8 cellular contexts compared by ENCODE assay signal in genomic region chr13:50082426-50083283, GRCh38.
DNase-seq lines count a peak whose midpoint lies in the region; ATAC-seq lines count a peak whose summit lies in the region.

No MANE protein-coding gene starts in this region.

- no peaks in the 10 kb centered on the region for H3K27me3 Mint-ChIP-seq in activated CD4-positive, alpha-beta T cell treated with anti-CD3 and anti-CD28 coated beads, Interleukin-2, amount 10 ng/mL, durations not matched to agents 7 days and 5 days

- H3K4me1 Mint-ChIP-seq in activated CD4-positive, alpha-beta T cell treated with anti-CD3 and anti-CD28 coated beads, Interleukin-2, amount 10 ng/mL, durations not matched to agents 7 days and 5 days: peaks cover 42% of the 10 kb centered on the region

- ATAC-seq in GM19324 (IDR thresholded peaks at IDR 0.05; ENCODE audit: low FRiP score, unreplicated experiment): peak; percentile 56
- ATAC-seq in HG03457 (IDR thresholded peaks at IDR 0.05; ENCODE audit: unreplicated experiment): peak; percentile 39

- peak overlapping the region in 10 of 11 experiments; percentile 59 to 99 (median 96); a peak in 20 of 22 replicates for H3K27ac ChIP-seq in BLaER1 treated with 17β-estradiol and CSF1 and Interleukin-3, amounts not matched to agents 10 nM and 100 nM
- peak overlapping the region; percentile 74 for H3K27ac ChIP-seq in duodenal mucosa (ENCODE audit: low read depth, low read length)

- no peaks in the 10 kb centered on the region for H3K9me3 ChIP-seq in BLaER1 treated with 17β-estradiol and CSF1 and Interleukin-3, amounts not matched to agents 10 nM and 100 nM (replicated peaks in 1 of 11)
- no peaks in the 10 kb centered on the region for H3K9me3 ChIP-seq in duodenal mucosa (ENCODE audit: control insufficient read depth in 1 of 2, low read length in 2 of 2)

- H3K9me3 Mint-ChIP-seq in activated CD4-positive, alpha-beta T cell treated with anti-CD3 and anti-CD28 coated beads, Interleukin-2, amount 10 ng/mL, durations not matched to agents 7 days and 5 days: no peaks in the 10 kb centered on the region

- H3K4me3 ChIP-seq in BLaER1 treated with 17β-estradiol and CSF1 and Interleukin-3, amounts not matched to agents 10 nM and 100 nM: peak overlapping the region; percentile 80 to 96 (median 92)
- H3K4me3 ChIP-seq in duodenal mucosa (ENCODE audit: low read depth in 1 of 2, low read length in 2 of 2): peak overlapping the region; percentile 89 to 90

- peaks cover 28 to 58% (median 40%) of the 10 kb centered on the region in 10 experiments for H3K4me1 ChIP-seq in BLaER1 treated with 17β-estradiol and CSF1 and Interleukin-3, amounts not matched to agents 10 nM and 100 nM
- peaks cover 16 to 21% of the 10 kb centered on the region in 2 donors for H3K4me1 ChIP-seq in duodenal mucosa (ENCODE audit: control insufficient read depth in 1 of 2, insufficient read depth in 2 of 2, low read length in 2 of 2)

- CTCF ChIA-PET in activated CD4-positive, alpha-beta T cell treated with anti-CD3 and anti-CD28 coated beads, Interleukin-2, amount 10 ng/mL, durations not matched to agents 7 days and 5 days (lab: Charles Lee): interaction anchor here (0.5 to 2.4 kb wide), 10 partner anchors 14 to 829 kb away, joined by 3 to 13 read pairs (median 3); no protein-coding TSS in a partner anchor

- H3K9ac ChIP-seq in BLaER1 treated with 17β-estradiol and CSF1 and Interleukin-3, amounts not matched to agents 10 nM and 100 nM: peak overlapping the region; percentile 66 to 100 (median 97)
- peak overlapping the region; percentile 65 to 82 for H3K9ac ChIP-seq in duodenal mucosa (ENCODE audit: low read depth in 1 of 2, low read length in 2 of 2)

- H3K36me3 ChIP-seq in BLaER1 treated with 17β-estradiol and CSF1 and Interleukin-3, amounts not matched to agents 10 nM and 100 nM: peaks cover 0 to 18% (median 6%) of the 10 kb centered on the region in 11 experiments; a peak in 11 of 22 replicates
- no peaks in the 10 kb centered on the region for H3K36me3 ChIP-seq in duodenal mucosa (ENCODE audit: control insufficient read depth in 1 of 2, insufficient read depth in 2 of 2, low read length in 2 of 2)

- H3K27me3 ChIP-seq in BLaER1 treated with 17β-estradiol and CSF1 and Interleukin-3, amounts not matched to agents 10 nM and 100 nM: no peaks in the 10 kb centered on the region
- H3K27me3 ChIP-seq in duodenal mucosa (ENCODE audit: control insufficient read depth in 1 of 2, insufficient read depth in 2 of 2, low read length in 2 of 2): no peaks in the 10 kb centered on the region

- H4K20me1 ChIP-seq in BLaER1 treated with 17β-estradiol and CSF1 and Interleukin-3, amounts not matched to agents 10 nM and 100 nM: peaks cover 22 to 96% (median 66%) of the 10 kb centered on the region in 11 experiments; a peak in 20 of 22 replicates

- POLR2A ChIA-PET in activated CD4-positive, alpha-beta T cell treated with anti-CD3 and anti-CD28 coated beads, Interleukin-2, amount 10 ng/mL, durations not matched to agents 7 days and 5 days (lab: Charles Lee): interaction anchor here (0.9 to 2.2 kb wide), 2 partner anchors 41 to 44 kb away, joined by 3 to 7 read pairs; no protein-coding TSS in a partner anchor

- peak overlapping the region; percentile 99 for H3K4me3 Mint-ChIP-seq in activated CD4-positive, alpha-beta T cell treated with anti-CD3 and anti-CD28 coated beads, Interleukin-2, amount 10 ng/mL, durations not matched to agents 7 days and 5 days

- peak overlapping the region; percentile 100 for H3K27ac Mint-ChIP-seq in activated CD4-positive, alpha-beta T cell treated with anti-CD3 and anti-CD28 coated beads, Interleukin-2, amount 10 ng/mL, durations not matched to agents 7 days and 5 days

- H3K36me3 Mint-ChIP-seq in activated CD4-positive, alpha-beta T cell treated with anti-CD3 and anti-CD28 coated beads, Interleukin-2, amount 10 ng/mL, durations not matched to agents 7 days and 5 days (ENCODE audit: low read depth): peaks cover 43% of the 10 kb centered on the region

- DNase-seq in NCI-H524 treated with DMSO at 0.1 percent for 48 hours (lab: John Stamatoyannopoulos, UW) (peak; percentile 49), medulla oblongata (ENCODE audit: extremely low spot score) (peak; percentile 56)
- peak; percentile 82 for DNase-seq in activated CD4-positive, alpha-beta T cell treated with anti-CD3 and anti-CD28 coated beads, Interleukin-2, amount 10 ng/mL, durations not matched to agents 7 days and 5 days
- DNase-seq in stimulated activated CD8-positive, alpha-beta memory T cell treated with anti-CD3 and anti-CD28 coated beads, Interleukin-15, amount 100 ng/mL, for 48 hours (ENCODE audit: low read depth in 2 of 2): peak; percentile 65 to 66

- peak overlapping the region; percentile 82 to 97 (median 87) for H3K4me2 ChIP-seq in BLaER1 treated with 17β-estradiol and CSF1 and Interleukin-3, amounts not matched to agents 10 nM and 100 nM

Comparison
In these comparisons a context has a peak if more than half of its experiments do, and no peak if none do; other contexts are left out.
1. Peak in every context shown above with its lines: DNase-seq, ATAC-seq, H3K4me3 ChIP-seq and H3K27ac ChIP-seq.